ENCODE assay signal across 1 cellular context in the genomic region with DNA sequence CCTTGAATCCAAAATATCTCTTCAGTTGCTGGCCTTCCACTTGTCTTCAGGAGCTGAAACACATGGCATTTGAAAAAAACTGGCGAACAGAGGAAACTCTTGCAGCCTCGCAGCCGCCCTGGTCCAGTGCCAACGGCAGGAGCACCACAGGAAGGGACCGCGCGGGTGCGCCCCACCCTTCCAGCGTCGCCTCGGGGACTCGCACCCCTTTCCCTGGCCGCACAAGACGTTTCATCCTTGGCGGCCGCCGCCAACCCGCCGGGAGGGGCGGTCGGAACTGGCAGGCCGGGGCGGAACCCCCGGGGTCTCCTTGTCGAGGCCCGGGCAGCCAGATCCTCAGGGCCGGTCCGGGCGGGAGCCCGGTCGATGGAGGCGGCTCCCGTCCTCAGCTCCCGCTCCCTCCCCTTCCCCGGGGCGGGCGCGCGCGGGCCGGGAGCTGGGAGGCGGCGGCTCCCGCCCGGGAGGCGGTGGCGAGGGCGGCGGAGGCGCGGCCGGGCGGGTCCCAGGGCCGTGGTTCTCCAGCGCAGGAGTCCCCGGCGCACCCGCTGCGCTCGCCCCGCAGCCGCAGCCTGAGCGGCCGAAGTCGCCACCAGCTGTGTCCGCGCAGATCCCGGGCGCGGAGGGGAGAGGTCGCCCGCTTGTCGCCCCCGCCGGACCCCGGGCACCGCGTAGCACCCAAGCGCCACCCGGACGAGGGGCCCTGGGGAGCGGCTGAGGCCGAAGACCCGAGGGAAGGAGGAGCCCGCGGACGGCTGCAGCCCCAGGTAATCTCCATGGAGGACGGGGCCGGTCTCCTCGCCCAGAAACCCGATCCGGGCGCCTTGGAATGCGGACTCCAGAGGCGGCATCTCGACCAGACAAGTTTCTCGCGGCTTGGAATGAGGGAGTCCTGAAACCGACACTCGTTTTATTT.
TF ChIP-seq lines count a peak whose summit lies in the region.

No MANE protein-coding gene starts in this region.

TF ChIP-seq in WTC11, 78 proteins besides CTCF, POLR2A, EP300 and RAD21 (continued from another document and continues in another):
- TF ChIP-seq, protein P1, sequence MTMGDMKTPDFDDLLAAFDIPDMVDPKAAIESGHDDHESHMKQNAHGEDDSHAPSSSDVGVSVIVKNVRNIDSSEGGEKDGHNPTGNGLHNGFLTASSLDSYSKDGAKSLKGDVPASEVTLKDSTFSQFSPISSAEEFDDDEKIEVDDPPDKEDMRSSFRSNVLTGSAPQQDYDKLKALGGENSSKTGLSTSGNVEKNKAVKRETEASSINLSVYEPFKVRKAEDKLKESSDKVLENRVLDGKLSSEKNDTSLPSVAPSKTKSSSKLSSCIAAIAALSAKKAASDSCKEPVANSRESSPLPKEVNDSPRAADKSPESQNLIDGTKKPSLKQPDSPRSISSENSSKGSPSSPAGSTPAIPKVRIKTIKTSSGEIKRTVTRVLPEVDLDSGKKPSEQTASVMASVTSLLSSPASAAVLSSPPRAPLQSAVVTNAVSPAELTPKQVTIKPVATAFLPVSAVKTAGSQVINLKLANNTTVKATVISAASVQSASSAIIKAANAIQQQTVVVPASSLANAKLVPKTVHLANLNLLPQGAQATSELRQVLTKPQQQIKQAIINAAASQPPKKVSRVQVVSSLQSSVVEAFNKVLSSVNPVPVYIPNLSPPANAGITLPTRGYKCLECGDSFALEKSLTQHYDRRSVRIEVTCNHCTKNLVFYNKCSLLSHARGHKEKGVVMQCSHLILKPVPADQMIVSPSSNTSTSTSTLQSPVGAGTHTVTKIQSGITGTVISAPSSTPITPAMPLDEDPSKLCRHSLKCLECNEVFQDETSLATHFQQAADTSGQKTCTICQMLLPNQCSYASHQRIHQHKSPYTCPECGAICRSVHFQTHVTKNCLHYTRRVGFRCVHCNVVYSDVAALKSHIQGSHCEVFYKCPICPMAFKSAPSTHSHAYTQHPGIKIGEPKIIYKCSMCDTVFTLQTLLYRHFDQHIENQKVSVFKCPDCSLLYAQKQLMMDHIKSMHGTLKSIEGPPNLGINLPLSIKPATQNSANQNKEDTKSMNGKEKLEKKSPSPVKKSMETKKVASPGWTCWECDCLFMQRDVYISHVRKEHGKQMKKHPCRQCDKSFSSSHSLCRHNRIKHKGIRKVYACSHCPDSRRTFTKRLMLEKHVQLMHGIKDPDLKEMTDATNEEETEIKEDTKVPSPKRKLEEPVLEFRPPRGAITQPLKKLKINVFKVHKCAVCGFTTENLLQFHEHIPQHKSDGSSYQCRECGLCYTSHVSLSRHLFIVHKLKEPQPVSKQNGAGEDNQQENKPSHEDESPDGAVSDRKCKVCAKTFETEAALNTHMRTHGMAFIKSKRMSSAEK (CRISPR knock-in tag; IDR thresholded peaks at IDR 0.05; ENCODE audit: borderline replicate concordance) = no peak
- TF ChIP-seq, protein P2, sequence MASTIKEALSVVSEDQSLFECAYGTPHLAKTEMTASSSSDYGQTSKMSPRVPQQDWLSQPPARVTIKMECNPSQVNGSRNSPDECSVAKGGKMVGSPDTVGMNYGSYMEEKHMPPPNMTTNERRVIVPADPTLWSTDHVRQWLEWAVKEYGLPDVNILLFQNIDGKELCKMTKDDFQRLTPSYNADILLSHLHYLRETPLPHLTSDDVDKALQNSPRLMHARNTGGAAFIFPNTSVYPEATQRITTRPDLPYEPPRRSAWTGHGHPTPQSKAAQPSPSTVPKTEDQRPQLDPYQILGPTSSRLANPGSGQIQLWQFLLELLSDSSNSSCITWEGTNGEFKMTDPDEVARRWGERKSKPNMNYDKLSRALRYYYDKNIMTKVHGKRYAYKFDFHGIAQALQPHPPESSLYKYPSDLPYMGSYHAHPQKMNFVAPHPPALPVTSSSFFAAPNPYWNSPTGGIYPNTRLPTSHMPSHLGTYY (CRISPR knock-in tag; IDR thresholded peaks at IDR 0.05) = 0 out of 2 replicates have a peak, but pooled peaks have one; percentile 30
- TF ChIP-seq, protein P3, sequence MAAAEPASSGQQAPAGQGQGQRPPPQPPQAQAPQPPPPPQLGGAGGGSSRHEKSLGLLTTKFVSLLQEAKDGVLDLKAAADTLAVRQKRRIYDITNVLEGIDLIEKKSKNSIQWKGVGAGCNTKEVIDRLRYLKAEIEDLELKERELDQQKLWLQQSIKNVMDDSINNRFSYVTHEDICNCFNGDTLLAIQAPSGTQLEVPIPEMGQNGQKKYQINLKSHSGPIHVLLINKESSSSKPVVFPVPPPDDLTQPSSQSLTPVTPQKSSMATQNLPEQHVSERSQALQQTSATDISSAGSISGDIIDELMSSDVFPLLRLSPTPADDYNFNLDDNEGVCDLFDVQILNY (CRISPR knock-in tag; IDR thresholded peaks at IDR 0.05) = peak; percentile 47; the same call in 1 of the 2 replicates
- TF ChIP-seq, protein P4, sequence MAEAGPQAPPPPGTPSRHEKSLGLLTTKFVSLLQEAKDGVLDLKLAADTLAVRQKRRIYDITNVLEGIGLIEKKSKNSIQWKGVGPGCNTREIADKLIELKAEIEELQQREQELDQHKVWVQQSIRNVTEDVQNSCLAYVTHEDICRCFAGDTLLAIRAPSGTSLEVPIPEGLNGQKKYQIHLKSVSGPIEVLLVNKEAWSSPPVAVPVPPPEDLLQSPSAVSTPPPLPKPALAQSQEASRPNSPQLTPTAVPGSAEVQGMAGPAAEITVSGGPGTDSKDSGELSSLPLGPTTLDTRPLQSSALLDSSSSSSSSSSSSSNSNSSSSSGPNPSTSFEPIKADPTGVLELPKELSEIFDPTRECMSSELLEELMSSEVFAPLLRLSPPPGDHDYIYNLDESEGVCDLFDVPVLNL (CRISPR knock-in tag; IDR thresholded peaks at IDR 0.05; ENCODE audit: borderline replicate concordance, low read depth) = no peak
- TF ChIP-seq, protein P5, sequence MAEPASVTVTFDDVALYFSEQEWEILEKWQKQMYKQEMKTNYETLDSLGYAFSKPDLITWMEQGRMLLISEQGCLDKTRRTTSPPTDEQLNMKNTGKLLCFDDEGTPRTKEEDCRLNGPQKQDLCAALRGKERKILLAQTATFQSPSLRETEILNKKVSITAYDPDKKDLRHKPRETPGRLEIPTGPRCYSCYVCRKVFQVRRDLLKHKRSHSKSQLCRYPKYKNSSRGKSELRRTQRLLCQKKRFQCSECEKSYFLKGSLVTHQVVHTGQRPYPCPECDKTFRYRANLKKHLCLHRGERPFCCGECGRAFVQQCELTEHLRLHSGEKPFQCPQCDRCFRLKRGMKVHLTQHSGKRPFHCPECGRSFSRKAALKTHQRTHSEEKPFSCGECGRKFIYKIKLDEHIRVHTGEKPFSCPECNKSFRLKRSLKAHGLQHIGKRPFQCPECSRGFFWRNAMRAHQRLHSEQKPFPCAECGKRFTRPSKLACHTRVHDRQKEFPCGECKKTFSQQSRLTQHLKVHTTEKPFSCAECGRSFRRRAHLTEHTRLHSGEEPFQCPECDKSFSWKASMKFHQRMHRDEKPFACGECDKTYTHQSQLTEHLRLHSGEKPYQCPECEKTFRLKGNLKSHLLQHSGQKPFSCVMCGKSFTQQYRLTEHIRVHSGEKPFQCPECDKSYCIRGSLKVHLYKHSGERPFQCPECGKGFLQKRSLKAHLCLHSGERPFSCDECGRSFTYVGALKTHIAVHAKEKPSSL (CRISPR knock-in tag; conservative IDR thresholded peaks at IDR 0.05) = no peak
- TF ChIP-seq RORB (CRISPR knock-in tag; IDR thresholded peaks at IDR 0.05) (no peak), ZNF232 (CRISPR knock-in tag; IDR thresholded peaks at IDR 0.05) (no peak), NR2C2 (CRISPR knock-in tag; IDR thresholded peaks at IDR 0.05) (no peak), ZBTB21 (CRISPR knock-in tag; IDR thresholded peaks at IDR 0.05; ENCODE audit: borderline replicate concordance) (0 out of 2 replicates have a peak, but pooled peaks have one; percentile 40), TP53 (CRISPR knock-in tag; IDR thresholded peaks at IDR 0.05) (0 out of 2 replicates have a peak, but pooled peaks have one; percentile 28), KAT7 (CRISPR knock-in tag; IDR thresholded peaks at IDR 0.05; ENCODE audit: borderline replicate concordance) (peak; percentile 45; the same call in 1 of the 2 replicates), NFATC4 (CRISPR knock-in tag; IDR thresholded peaks at IDR 0.05) (no peak), ZNF138 (CRISPR knock-in tag; conservative IDR thresholded peaks at IDR 0.05) (no peak), ESRRA (CRISPR knock-in tag; IDR thresholded peaks at IDR 0.05; ENCODE audit: borderline replicate concordance) (no peak), CREB1 (CRISPR knock-in tag; IDR thresholded peaks at IDR 0.05) (no peak), ZNF121 (CRISPR knock-in tag; IDR thresholded peaks at IDR 0.05) (peak; percentile 96), ZNF396 (CRISPR knock-in tag; IDR thresholded peaks at IDR 0.05; ENCODE audit: borderline replicate concordance) (no peak), SP1 (CRISPR knock-in tag; conservative IDR thresholded peaks at IDR 0.05) (peak; percentile 40; the same call in 1 of the 2 replicates), SOX15 (CRISPR knock-in tag; IDR thresholded peaks at IDR 0.05) (no peak), NR3C1 (CRISPR knock-in tag; conservative IDR thresholded peaks at IDR 0.05; ENCODE audit: low read depth) (no peak)
- TF ChIP-seq, protein P6, sequence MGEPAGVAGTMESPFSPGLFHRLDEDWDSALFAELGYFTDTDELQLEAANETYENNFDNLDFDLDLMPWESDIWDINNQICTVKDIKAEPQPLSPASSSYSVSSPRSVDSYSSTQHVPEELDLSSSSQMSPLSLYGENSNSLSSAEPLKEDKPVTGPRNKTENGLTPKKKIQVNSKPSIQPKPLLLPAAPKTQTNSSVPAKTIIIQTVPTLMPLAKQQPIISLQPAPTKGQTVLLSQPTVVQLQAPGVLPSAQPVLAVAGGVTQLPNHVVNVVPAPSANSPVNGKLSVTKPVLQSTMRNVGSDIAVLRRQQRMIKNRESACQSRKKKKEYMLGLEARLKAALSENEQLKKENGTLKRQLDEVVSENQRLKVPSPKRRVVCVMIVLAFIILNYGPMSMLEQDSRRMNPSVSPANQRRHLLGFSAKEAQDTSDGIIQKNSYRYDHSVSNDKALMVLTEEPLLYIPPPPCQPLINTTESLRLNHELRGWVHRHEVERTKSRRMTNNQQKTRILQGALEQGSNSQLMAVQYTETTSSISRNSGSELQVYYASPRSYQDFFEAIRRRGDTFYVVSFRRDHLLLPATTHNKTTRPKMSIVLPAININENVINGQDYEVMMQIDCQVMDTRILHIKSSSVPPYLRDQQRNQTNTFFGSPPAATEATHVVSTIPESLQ (CRISPR knock-in tag; IDR thresholded peaks at IDR 0.05) = no peak
- TF ChIP-seq, protein P7, sequence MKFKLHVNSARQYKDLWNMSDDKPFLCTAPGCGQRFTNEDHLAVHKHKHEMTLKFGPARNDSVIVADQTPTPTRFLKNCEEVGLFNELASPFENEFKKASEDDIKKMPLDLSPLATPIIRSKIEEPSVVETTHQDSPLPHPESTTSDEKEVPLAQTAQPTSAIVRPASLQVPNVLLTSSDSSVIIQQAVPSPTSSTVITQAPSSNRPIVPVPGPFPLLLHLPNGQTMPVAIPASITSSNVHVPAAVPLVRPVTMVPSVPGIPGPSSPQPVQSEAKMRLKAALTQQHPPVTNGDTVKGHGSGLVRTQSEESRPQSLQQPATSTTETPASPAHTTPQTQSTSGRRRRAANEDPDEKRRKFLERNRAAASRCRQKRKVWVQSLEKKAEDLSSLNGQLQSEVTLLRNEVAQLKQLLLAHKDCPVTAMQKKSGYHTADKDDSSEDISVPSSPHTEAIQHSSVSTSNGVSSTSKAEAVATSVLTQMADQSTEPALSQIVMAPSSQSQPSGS (CRISPR knock-in tag; IDR thresholded peaks at IDR 0.05; ENCODE audit: borderline replicate concordance, low read depth) = no peak
- TF ChIP-seq, protein P8, sequence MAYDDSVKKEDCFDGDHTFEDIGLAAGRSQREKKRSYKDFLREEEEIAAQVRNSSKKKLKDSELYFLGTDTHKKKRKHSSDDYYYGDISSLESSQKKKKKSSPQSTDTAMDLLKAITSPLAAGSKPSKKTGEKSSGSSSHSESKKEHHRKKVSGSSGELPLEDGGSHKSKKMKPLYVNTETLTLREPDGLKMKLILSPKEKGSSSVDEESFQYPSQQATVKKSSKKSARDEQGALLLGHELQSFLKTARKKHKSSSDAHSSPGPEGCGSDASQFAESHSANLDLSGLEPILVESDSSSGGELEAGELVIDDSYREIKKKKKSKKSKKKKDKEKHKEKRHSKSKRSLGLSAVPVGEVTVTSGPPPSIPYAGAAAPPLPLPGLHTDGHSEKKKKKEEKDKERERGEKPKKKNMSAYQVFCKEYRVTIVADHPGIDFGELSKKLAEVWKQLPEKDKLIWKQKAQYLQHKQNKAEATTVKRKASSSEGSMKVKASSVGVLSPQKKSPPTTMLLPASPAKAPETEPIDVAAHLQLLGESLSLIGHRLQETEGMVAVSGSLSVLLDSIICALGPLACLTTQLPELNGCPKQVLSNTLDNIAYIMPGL (CRISPR knock-in tag; IDR thresholded peaks at IDR 0.05) = peak; percentile 32; the same call in 1 of the 2 replicates
- TF ChIP-seq, protein P9, sequence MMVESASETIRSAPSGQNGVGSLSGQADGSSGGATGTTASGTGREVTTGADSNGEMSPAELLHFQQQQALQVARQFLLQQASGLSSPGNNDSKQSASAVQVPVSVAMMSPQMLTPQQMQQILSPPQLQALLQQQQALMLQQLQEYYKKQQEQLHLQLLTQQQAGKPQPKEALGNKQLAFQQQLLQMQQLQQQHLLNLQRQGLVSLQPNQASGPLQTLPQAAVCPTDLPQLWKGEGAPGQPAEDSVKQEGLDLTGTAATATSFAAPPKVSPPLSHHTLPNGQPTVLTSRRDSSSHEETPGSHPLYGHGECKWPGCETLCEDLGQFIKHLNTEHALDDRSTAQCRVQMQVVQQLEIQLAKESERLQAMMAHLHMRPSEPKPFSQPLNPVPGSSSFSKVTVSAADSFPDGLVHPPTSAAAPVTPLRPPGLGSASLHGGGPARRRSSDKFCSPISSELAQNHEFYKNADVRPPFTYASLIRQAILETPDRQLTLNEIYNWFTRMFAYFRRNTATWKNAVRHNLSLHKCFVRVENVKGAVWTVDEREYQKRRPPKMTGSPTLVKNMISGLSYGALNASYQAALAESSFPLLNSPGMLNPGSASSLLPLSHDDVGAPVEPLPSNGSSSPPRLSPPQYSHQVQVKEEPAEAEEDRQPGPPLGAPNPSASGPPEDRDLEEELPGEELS (CRISPR knock-in tag; IDR thresholded peaks at IDR 0.05) = no peak
- TF ChIP-seq, protein P10, sequence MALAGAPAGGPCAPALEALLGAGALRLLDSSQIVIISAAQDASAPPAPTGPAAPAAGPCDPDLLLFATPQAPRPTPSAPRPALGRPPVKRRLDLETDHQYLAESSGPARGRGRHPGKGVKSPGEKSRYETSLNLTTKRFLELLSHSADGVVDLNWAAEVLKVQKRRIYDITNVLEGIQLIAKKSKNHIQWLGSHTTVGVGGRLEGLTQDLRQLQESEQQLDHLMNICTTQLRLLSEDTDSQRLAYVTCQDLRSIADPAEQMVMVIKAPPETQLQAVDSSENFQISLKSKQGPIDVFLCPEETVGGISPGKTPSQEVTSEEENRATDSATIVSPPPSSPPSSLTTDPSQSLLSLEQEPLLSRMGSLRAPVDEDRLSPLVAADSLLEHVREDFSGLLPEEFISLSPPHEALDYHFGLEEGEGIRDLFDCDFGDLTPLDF (CRISPR knock-in tag; IDR thresholded peaks at IDR 0.05) = no peak
- TF ChIP-seq, protein P11, sequence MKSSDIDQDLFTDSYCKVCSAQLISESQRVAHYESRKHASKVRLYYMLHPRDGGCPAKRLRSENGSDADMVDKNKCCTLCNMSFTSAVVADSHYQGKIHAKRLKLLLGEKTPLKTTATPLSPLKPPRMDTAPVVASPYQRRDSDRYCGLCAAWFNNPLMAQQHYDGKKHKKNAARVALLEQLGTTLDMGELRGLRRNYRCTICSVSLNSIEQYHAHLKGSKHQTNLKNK (CRISPR knock-in tag; IDR thresholded peaks at IDR 0.05) = no peak
- TF ChIP-seq, protein P12, sequence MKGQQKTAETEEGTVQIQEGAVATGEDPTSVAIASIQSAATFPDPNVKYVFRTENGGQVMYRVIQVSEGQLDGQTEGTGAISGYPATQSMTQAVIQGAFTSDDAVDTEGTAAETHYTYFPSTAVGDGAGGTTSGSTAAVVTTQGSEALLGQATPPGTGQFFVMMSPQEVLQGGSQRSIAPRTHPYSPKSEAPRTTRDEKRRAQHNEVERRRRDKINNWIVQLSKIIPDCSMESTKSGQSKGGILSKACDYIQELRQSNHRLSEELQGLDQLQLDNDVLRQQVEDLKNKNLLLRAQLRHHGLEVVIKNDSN (CRISPR knock-in tag; IDR thresholded peaks at IDR 0.05) = no peak
